ENCODE assay signal across 1 cellular context in genomic region chrX:37746951-37747350, GRCh38.
TF ChIP-seq lines count a peak whose summit lies in the region.

No MANE protein-coding gene starts in this region.

TF ChIP-seq in HCT116, 20 proteins besides CTCF, POLR2A, EP300 and RAD21 (continued from another document):
- TF ChIP-seq JUND (IDR thresholded peaks at IDR 0.05) (no peak), CBX3 (IDR thresholded peaks at IDR 0.05; ENCODE audit: low read depth) (no peak), SP1 (IDR thresholded peaks at IDR 0.05; ENCODE audit: low read depth) (no peak), EZH2 (IDR thresholded peaks at IDR 0.05) (no peak), FOSL1 (IDR thresholded peaks at IDR 0.05; ENCODE audit: low read depth) (no peak), ZBTB33 (IDR thresholded peaks at IDR 0.05; ENCODE audit: extremely low read depth, insufficient replicate concordance, low read length) (no peak), SRF (IDR thresholded peaks at IDR 0.05; ENCODE audit: low read depth) (no peak), YY1 (IDR thresholded peaks at IDR 0.05; ENCODE audit: extremely low read depth, insufficient replicate concordance, low read depth, low read length) (no peak)
TF ChIP-seq in HCT116: peak in this region for 0.
